Comparison of ENCODE assay signal across 9 cellular contexts in the genomic region with DNA sequence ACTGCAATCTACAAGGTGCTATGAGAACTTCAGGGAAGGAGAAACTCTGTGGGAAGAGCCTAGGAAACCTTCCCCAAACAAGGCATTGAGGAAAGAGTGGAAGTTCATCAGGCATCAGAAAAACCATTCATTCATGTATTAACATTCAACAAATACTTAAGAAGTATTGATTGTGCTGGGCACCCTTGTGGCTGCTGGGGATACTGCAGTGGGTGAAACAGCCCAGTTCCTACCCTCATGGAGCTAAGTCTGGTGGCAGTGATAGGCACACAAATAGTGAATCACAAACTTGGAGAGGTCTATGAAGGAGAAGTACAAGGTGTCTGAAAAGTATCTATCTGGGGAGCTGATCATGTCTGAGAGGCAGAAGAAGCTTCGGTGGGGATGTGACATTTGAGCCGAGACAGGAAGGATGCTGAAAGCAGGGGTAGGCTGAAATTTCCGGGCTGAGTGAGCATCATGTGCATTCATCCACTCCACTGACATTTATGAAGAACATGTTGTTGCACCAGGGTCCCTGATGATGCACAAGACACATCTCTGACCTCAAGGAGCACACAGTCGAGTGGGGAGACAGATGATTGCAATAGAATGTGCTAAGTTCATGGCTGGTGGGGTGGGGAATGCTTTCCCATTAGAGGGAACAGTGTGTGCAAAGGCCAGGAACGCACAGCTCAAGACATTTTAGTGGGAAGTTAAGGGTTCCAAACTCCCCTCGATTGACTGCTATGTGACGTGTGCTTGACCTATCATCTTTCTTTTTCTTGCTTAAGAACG.
DNase-seq lines count a peak whose midpoint lies in the region; FAIRE-seq and TF ChIP-seq lines count a peak whose summit lies in the region.
"Had no signal": no experiment of that assay in that cellular context is flagged by ENCODE, and none has a peak within 500 bp of the region (broad histone marks: within the 10 kb centered on the region; RNA-seq: fewer than 3 reads in every experiment).

No MANE protein-coding gene starts in this region.

- no peaks in the 10 kb centered on the region for H3K27me3 ChIP-seq in effector memory CD4-positive, alpha-beta T cell (replicated peaks; ENCODE audit: control insufficient read depth, insufficient read depth, low read length, poor library complexity, severe bottlenecking)
- H3K27me3 ChIP-seq in spleen (replicated peaks in 1 of 7), result no peaks in the 10 kb centered on the region

- FAIRE-seq in RCC 7860 (lab: Jason Lieb, UNC), result no peak
- no peak for FAIRE-seq in D721Med (lab: Jason Lieb, UNC)

- 69 to 79% (median 72%) methylated on average over 8 of the region's 8 CpGs for WGBS in spleen, 5 donors

- peak; percentile 27 for DNase-seq in T follicular helper cell (ENCODE audit: low read depth)
- peak in 1 of 3 donors; percentile 32 for DNase-seq in effector memory CD4-positive, alpha-beta T cell
- DNase-seq in spleen, result no peak
- DNase-seq in putamen (ENCODE audit: low spot score), result no peak
- no peak for DNase-seq in RCC 7860 (ENCODE audit: low spot score)
- DNase-seq in cerebellar nuclear complex (lab: John Stamatoyannopoulos, UW), result no peak
- DNase-seq in D721Med (ENCODE audit: insufficient read length, low spot score), result no peak
- DNase-seq: hippocampal formation had no signal

- H3K4me3 ChIP-seq in effector memory CD4-positive, alpha-beta T cell (ENCODE audit: insufficient read depth, low read depth, low read length, poor library complexity, severe bottlenecking), result no peak overlapping the region
- H3K4me3 ChIP-seq in spleen, result no peak overlapping the region

- peaks cover 11% of the 10 kb centered on the region for H3K4me1 ChIP-seq in effector memory CD4-positive, alpha-beta T cell (ENCODE audit: control insufficient read depth, insufficient read depth, low read length, poor library complexity, severe bottlenecking)
- H3K4me1 ChIP-seq in spleen, result peaks cover 0 to 4% (median 0%) of the 10 kb centered on the region in 6 donors

- H3K9me3 ChIP-seq in effector memory CD4-positive, alpha-beta T cell (ENCODE audit: control insufficient read depth, low read length), result no peaks in the 10 kb centered on the region
- peaks cover 0 to 18% (median 16%) of the 10 kb centered on the region in 8 donors for H3K9me3 ChIP-seq in spleen

- peak overlapping the region; percentile 49 for H3K27ac ChIP-seq in effector memory CD4-positive, alpha-beta T cell (ENCODE audit: insufficient read depth, low read length, poor library complexity, severe bottlenecking)
- peak overlapping the region in 3 of 8 donors; percentile 32 to 62 (median 32) for H3K27ac ChIP-seq in spleen

- TF ChIP-seq CTCF in GM12873 (IDR thresholded peaks at IDR 0.05; ENCODE audit: insufficient read depth, low read depth, low read length, missing control alignments) (peak; percentile 66), spleen (IDR thresholded peaks at IDR 0.05 in 8 of 11, conservative IDR thresholded peaks at IDR 0.05 in 3 of 11) (peak in 9 of 11 experiments; percentile 15 to 61 (median 50)), D721Med (IDR thresholded peaks at IDR 0.05; ENCODE audit: insufficient read depth, missing control alignments) (no peak)

- TF ChIP-seq POLR2A in spleen (IDR thresholded peaks at IDR 0.05), result no peak

- intact Hi-C loops in spleen (cut with DNase I; ENCODE audit: low total_unique reads), result no loop called here

- no peaks in the 10 kb centered on the region for H3K36me3 ChIP-seq in effector memory CD4-positive, alpha-beta T cell (ENCODE audit: control insufficient read depth, insufficient read depth, low read length)
- H3K36me3 ChIP-seq in spleen, result no peaks in the 10 kb centered on the region
